ENCODE assay signal across 19 cellular contexts in the genomic region with DNA sequence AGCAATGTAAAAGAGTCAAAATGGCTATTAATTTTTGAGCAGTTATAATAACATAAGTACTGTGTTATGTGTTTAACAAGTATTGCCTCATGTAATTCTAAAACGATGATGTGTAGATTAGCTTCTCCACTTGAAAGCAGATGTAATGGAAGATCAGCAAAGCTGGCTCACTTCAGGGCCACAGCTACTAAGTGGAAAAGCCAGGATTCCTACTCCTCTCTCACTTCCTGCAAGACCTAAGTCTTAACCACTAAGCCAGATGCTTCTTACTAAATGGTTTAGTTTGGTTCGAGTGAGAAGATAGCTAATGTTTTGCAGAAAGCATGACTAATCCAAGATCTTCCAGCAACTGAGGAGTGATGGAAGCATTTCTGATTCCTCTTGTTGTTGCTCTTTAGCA. TPM values are rescaled to one million over a fixed set of nuclear protein-coding genes. Genes with fewer than 3 reads are reported as not detected.
A peak's percentile ranks its signal among the peaks of the same experiment; 100 is the strongest.
DNase-seq lines count a peak whose midpoint lies in the region; ATAC-seq, FAIRE-seq and TF ChIP-seq lines count a peak whose summit lies in the region.
"Had no signal": no experiment of that assay in that cellular context is flagged by ENCODE, and none has a peak within 500 bp of the region (broad histone marks: within the 10 kb centered on the region; RNA-seq: fewer than 3 reads in every experiment).

No MANE protein-coding gene starts in this region.

- DNase-seq in AG09309 (ENCODE audit: low read depth) (peak; percentile 88), HT1080 (ENCODE audit: low read depth) (peak; percentile 70), bronchial epithelial cell (ENCODE audit: low read depth) (peak; percentile 18), left lung (no peak), NCI-H2081 (lab: John Stamatoyannopoulos, UW) (no peak), NCI-H2196 treated with DMSO at 0.1 percent for 48 hours (lab: John Stamatoyannopoulos, UW; ENCODE audit: unreplicated experiment) (no peak)
- DNase-seq in stimulated activated CD4-positive, alpha-beta T cell treated with anti-CD3 and anti-CD28 coated beads, Interleukin-4, amount 100 ng/mL, for 1 hour: no peak
- DNase-seq: activated CD4-positive, alpha-beta T cell treated with anti-CD3 and anti-CD28 coated beads, Interleukin-2, amount 50 U/mL, for 4 hours; activated T-cell treated with anti-CD3 and anti-CD28 coated beads, Interleukin-2, amount 50 U/mL, for 48 hours; DMS79 treated with DMSO at 0.1 percent for 48 hours; NCI-H2107; SHP77; small intestine; stomach had no signal

- H3K36me3 ChIP-seq in bronchial epithelial cell (ENCODE audit: control insufficient read depth, insufficient read depth, low read length) (no peaks in the 10 kb centered on the region), left lung (no peaks in the 10 kb centered on the region)
- H3K36me3 ChIP-seq: BLaER1, neutrophil, stomach had no signal

- FAIRE-seq in bronchial epithelial cell (lab: Jason Lieb, UNC): peak; percentile 40
- FAIRE-seq: small intestine had no signal

- H3K27ac ChIP-seq in left lung: no peak overlapping the region
- H3K27ac ChIP-seq: BLaER1, coronary artery, neutrophil had no signal

- H3K27me3 ChIP-seq in bronchial epithelial cell (ENCODE audit: control insufficient read depth, insufficient read depth, low read length) (no peaks in the 10 kb centered on the region), left lung (no peaks in the 10 kb centered on the region)
- H3K27me3 ChIP-seq: neutrophil, stomach had no signal

- H3K9me3 ChIP-seq in left lung: no peaks in the 10 kb centered on the region
- H3K9me3 ChIP-seq: BLaER1, neutrophil, stomach had no signal

- no peaks in the 10 kb centered on the region for H3K4me1 ChIP-seq in left lung
- H3K4me1 ChIP-seq: stomach had no signal

- H3K4me3 ChIP-seq in AG09309 (ENCODE audit: control insufficient read depth, low read depth, low read length) (no peak overlapping the region), bronchial epithelial cell (ENCODE audit: low read depth, low read length) (no peak overlapping the region), left lung (no peak overlapping the region)
- H3K4me3 ChIP-seq: BLaER1, coronary artery, stomach had no signal

- ATAC-seq in left lung (peak; percentile 48), GM18873 (IDR thresholded peaks at IDR 0.05; ENCODE audit: low FRiP score, unreplicated experiment) (no peak)
- ATAC-seq: esophagus mucosa had no signal

- TF ChIP-seq CTCF in AG09309 (IDR thresholded peaks at IDR 0.05; ENCODE audit: control insufficient read depth, insufficient read depth, low read depth, low read length, missing control alignments) (no peak), bronchial epithelial cell (IDR thresholded peaks at IDR 0.05; ENCODE audit: insufficient read depth, low read length, severe bottlenecking) (no peak), left lung (IDR thresholded peaks at IDR 0.05) (no peak)

- intact Hi-C loops in left lung (cut with DNase I): no loop called here

RNA-seq across cellular contexts. Expression of gene TNC, which starts 15.7 kb away (rescaled TPM):
- 44.5 and 45.8 TPM in 2 replicates for total RNA-seq in HT1080 (2014; rRNA removed; shearing (Covaris generic))
- 15.7 and 18.1 TPM in 2 replicates for polyA plus RNA-seq in HT1080 (2015; cell fraction: cytosol; rRNA removed)
- 277 and 305 TPM in 2 replicates for polyA plus RNA-seq in HT1080 (2015; cell fraction: nucleus; rRNA removed)
- total RNA-seq in bronchial epithelial cell: 124 and 204 TPM in 2 replicates
- total RNA-seq in left lung: 100 to 1,000 TPM; 166 to 329 TPM

Comparison
In these comparisons a context has a peak if more than half of its experiments do, and no peak if none do; other contexts are left out.
1. DNase-seq: peak in AG09309 (single experiment), HT1080 (single experiment) and bronchial epithelial cell (single experiment); none in left lung (0 of 2), stimulated activated CD4-positive, alpha-beta T cell treated with anti-CD3 and anti-CD28 coated beads, Interleukin-4, amount 100 ng/mL, for 1 hour (single experiment), NCI-H2081 (0 of 2) and NCI-H2196 treated with DMSO at 0.1 percent for 48 hours (single experiment).